8 cellular contexts compared by ENCODE assay signal in genomic region chr3:125682610-125683009, GRCh38.
DNase-seq lines count a peak whose midpoint lies in the region; ATAC-seq and TF ChIP-seq lines count a peak whose summit lies in the region.
"Not testable (repeated sequence)": the region's sequence is repeated elsewhere in the genome, so short reads cannot be mapped to it uniquely, and the experiment has no call there.

No MANE protein-coding gene starts in this region.

- TF ChIP-seq CTCF in esophagus squamous epithelium (IDR thresholded peaks at IDR 0.05); lung (IDR thresholded peaks at IDR 0.05; ENCODE audit: control extremely low read depth, extremely low read depth); prostate gland (IDR thresholded peaks at IDR 0.05): not testable (repeated sequence)

- ATAC-seq in left cardiac atrium (peak; percentile 73 to 76), lung (ENCODE audit: insufficient read depth, low FRiP score) (peak; percentile 43)

- not testable (repeated sequence) for H3K36me3 ChIP-seq in esophagus squamous epithelium; lung (ENCODE audit: control insufficient read depth in 2 of 2, insufficient read depth in 2 of 2, low read length in 2 of 2); prostate gland; subcutaneous abdominal adipose tissue (ENCODE audit: control insufficient read depth in 5 of 5, insufficient read depth in 5 of 5, low read length in 5 of 5)

- peak; percentile 29 for DNase-seq in AG20443 (ENCODE audit: low spot score)
- DNase-seq in HS-5 (ENCODE audit: low read depth) = peak; percentile 65
- peak; percentile 27 for DNase-seq in astrocyte of the hippocampus (ENCODE audit: low read depth, low spot score)
- DNase-seq in esophagus squamous epithelium (lab: John Stamatoyannopoulos, UW); lung (ENCODE audit: low spot score): not testable (repeated sequence)
- DNase-seq in left cardiac atrium = peak; percentile 61
- peak; percentile 11 for DNase-seq in prostate gland (ENCODE audit: low spot score)

- intact Hi-C loops in esophagus squamous epithelium (cut with DNase I); left cardiac atrium (cut with DNase I); prostate gland (cut with DNase I): not testable (repeated sequence)

- H3K4me1 ChIP-seq in esophagus squamous epithelium = peaks cover 0 to 20% (median 15%) of the 10 kb centered on the region in 3 donors
- not testable (repeated sequence) for H3K4me1 ChIP-seq in lung (ENCODE audit: control insufficient read depth in 2 of 2, insufficient read depth in 2 of 2, low read length in 2 of 2); prostate gland (replicated peaks)
- H3K4me1 ChIP-seq in subcutaneous abdominal adipose tissue (ENCODE audit: control insufficient read depth in 5 of 5, insufficient read depth in 5 of 5, low read length in 5 of 5) = peaks cover 0 to 20% (median 11%) of the 10 kb centered on the region in 5 donors

- not testable (repeated sequence) for H3K27me3 ChIP-seq in esophagus squamous epithelium; lung (ENCODE audit: control insufficient read depth, insufficient read depth); prostate gland (replicated peaks; ENCODE audit: insufficient read depth); subcutaneous abdominal adipose tissue (ENCODE audit: control insufficient read depth in 5 of 5, insufficient read depth in 4 of 5, low read length in 5 of 5)

- peak overlapping the region in 1 of 5 donors; percentile 13 for H3K9ac ChIP-seq in subcutaneous abdominal adipose tissue (ENCODE audit: low read length in 5 of 5)

- not testable (repeated sequence) for TF ChIP-seq POLR2A in esophagus squamous epithelium (IDR thresholded peaks at IDR 0.05); prostate gland (IDR thresholded peaks at IDR 0.05)

- WGBS in esophagus squamous epithelium, 2 donors = 19 to 25% methylated on average over 3 to 4 of the region's 4 CpGs
- WGBS in lung, 2 donors = 30 to 45% methylated on average over 4 of the region's 4 CpGs
- 67% methylated on average over 4 of the region's 4 CpGs for WGBS in prostate gland

- H3K9me3 ChIP-seq in esophagus squamous epithelium; lung (ENCODE audit: control insufficient read depth in 2 of 2, insufficient read depth in 1 of 2, low read length in 1 of 2); prostate gland; subcutaneous abdominal adipose tissue (ENCODE audit: control insufficient read depth in 5 of 5, low read length in 5 of 5): not testable (repeated sequence)

- H3K4me3 ChIP-seq in esophagus squamous epithelium; lung; prostate gland; subcutaneous abdominal adipose tissue (ENCODE audit: low read depth in 1 of 5, low read length in 5 of 5): not testable (repeated sequence)

- H3K27ac ChIP-seq in esophagus squamous epithelium (peak overlapping the region in 3 of 4 donors; percentile 14 to 41 (median 29)), prostate gland (peak overlapping the region; percentile 31 to 45), subcutaneous abdominal adipose tissue (ENCODE audit: low read depth, low read length) (peak overlapping the region; percentile 61)
- H3K27ac ChIP-seq in lung (ENCODE audit: low read depth in 1 of 2, low read length in 1 of 2) = not testable (repeated sequence)
